Comparison of ENCODE assay signal across 17 cellular contexts in genomic region chr20:24995741-24996448, GRCh38. TPM values are rescaled to one million over a fixed set of nuclear protein-coding genes. Genes with fewer than 3 reads are reported as not detected.
A peak's percentile ranks its signal among the peaks of the same experiment; 100 is the strongest.
DNase-seq lines count a peak whose midpoint lies in the region; ATAC-seq and TF ChIP-seq lines count a peak whose summit lies in the region.
"Had no signal": no experiment of that assay in that cellular context is flagged by ENCODE, and none has a peak within 500 bp of the region (broad histone marks: within the 10 kb centered on the region; RNA-seq: fewer than 3 reads in every experiment).

No MANE protein-coding gene starts in this region.

- ATAC-seq in heart right ventricle (peak in 2 of 8 donors; percentile 17 to 29), Right ventricle myocardium superior (ENCODE audit: poor library complexity) (no peak), WTC11 (no peak), right cardiac atrium (no peak)
- ATAC-seq: activated T-cell treated with anti-CD3 and anti-CD28 coated beads, Interleukin-2, amount 50 U/mL, for 72 hours; GM23338; stimulated activated effector memory CD8-positive, alpha-beta T cell treated with anti-CD3 and anti-CD28 coated beads, Interleukin-12 subunit alpha, Interleukin-12 subunit beta, amount 100 ng/mL, for 72 hours had no signal

- no peak for TF ChIP-seq CTCF in heart right ventricle (IDR thresholded peaks at IDR 0.05)
- TF ChIP-seq CTCF in WTC11 (IDR thresholded peaks at IDR 0.05) = no peak
- TF ChIP-seq CTCF in esophagus muscularis mucosa (IDR thresholded peaks at IDR 0.05) = no peak
- TF ChIP-seq CTCF in MM.1S (IDR thresholded peaks at IDR 0.05; ENCODE audit: low read length) = no peak

- H3K4me3 ChIP-seq in heart right ventricle (no peak overlapping the region), right cardiac atrium (ENCODE audit: low read length) (no peak overlapping the region), esophagus muscularis mucosa (no peak overlapping the region), MM.1S (ENCODE audit: low read length) (no peak overlapping the region)
- H3K4me3 ChIP-seq: GM23338, SJSA1 had no signal

- peaks cover 16% of the 10 kb centered on the region for H3K79me2 ChIP-seq in MM.1S (ENCODE audit: low read length)

- H3K4me1 ChIP-seq in heart right ventricle (peaks cover 12 to 94% (median 70%) of the 10 kb centered on the region in 9 donors), right cardiac atrium (ENCODE audit: control insufficient read depth, insufficient read depth, low read length) (peaks cover 10% of the 10 kb centered on the region), esophagus muscularis mucosa (peaks cover 54 to 75% (median 67%) of the 10 kb centered on the region in 4 donors), MM.1S (ENCODE audit: low read length) (peaks cover 25% of the 10 kb centered on the region)

- H3K27me3 ChIP-seq in heart right ventricle (no peaks in the 10 kb centered on the region), right cardiac atrium (ENCODE audit: control insufficient read depth, insufficient read depth) (no peaks in the 10 kb centered on the region), esophagus muscularis mucosa (no peaks in the 10 kb centered on the region), MM.1S (replicated peaks; ENCODE audit: insufficient read depth, low read length) (no peaks in the 10 kb centered on the region)
- H3K27me3 ChIP-seq: SJSA1 had no signal

- no peak for TF ChIP-seq EP300 in esophagus muscularis mucosa (IDR thresholded peaks at IDR 0.05)

- 71% methylated on average over 9 of the region's 9 CpGs for WGBS in heart right ventricle, 2 donors
- 75% methylated on average over 9 of the region's 9 CpGs for WGBS in right cardiac atrium
- WGBS in esophagus muscularis mucosa = 69% methylated on average over 9 of the region's 9 CpGs

- no peaks in the 10 kb centered on the region for H3F3A ChIP-seq in MM.1S (ENCODE audit: insufficient read depth, low read length)

- no peak overlapping the region for H3K4me2 ChIP-seq in MM.1S (ENCODE audit: low read depth, low read length)
- H3K4me2 ChIP-seq: GM23338 had no signal

- H3K36me3 Mint-ChIP-seq in WTC11 = no peaks in the 10 kb centered on the region

- intact Hi-C loops in heart right ventricle (cut with DNase I) = loop anchor here (1.0 to 10.0 kb wide), 16 partner anchors 65 to 401 kb away; partner anchors contain the start of genes PYGB (in 2 of the 10), ABHD12 (in 1 of the 10) and ENTPD6 (in 1 of the 10)
- intact Hi-C loops in Right ventricle myocardium superior (cut with DNase I) = loop anchor here (2.0 kb wide), 1 partner anchor 183 kb away; no protein-coding TSS in a partner anchor
- intact Hi-C loops in right cardiac atrium (cut with DNase I) = loop anchor here (1.0 to 10.0 kb wide), 6 partner anchors 69 to 409 kb away; partner anchors contain the start of genes ENTPD6 (in 1 of the 4) and GINS1 (in 1 of the 4)
- intact Hi-C loops in esophagus muscularis mucosa (cut with DNase I) = loop anchor here (2.0 to 10.0 kb wide), 5 partner anchors 36 to 299 kb away; partner anchors contain the start of gene PYGB

- H3K4me1 Mint-ChIP-seq in WTC11 = peaks cover 26% of the 10 kb centered on the region

- no peak overlapping the region for H3K9ac ChIP-seq in MM.1S (ENCODE audit: low read length)

- POLR2A ChIA-PET in WTC11 (lab: Charles Lee) = no interaction called here

- H3K27ac ChIP-seq in heart right ventricle (peak overlapping the region in 7 of 10 donors; percentile 14 to 96 (median 54)), right cardiac atrium (ENCODE audit: low read length) (peak overlapping the region; percentile 53), esophagus muscularis mucosa (replicated peaks in 1 of 4) (peak overlapping the region in 1 of 4 donors; percentile 20), MM.1S (ENCODE audit: low read length) (no peak overlapping the region)
- H3K27ac ChIP-seq: brain microvascular endothelial cell, epithelial cell of prostate, SJSA1, WERI-Rb-1 had no signal

- DNase-seq in heart right ventricle = no peak
- DNase-seq in Right ventricle myocardium superior = no peak
- no peak for DNase-seq in WTC11 (ENCODE audit: low spot score)
- DNase-seq in right cardiac atrium = no peak
- no peak for DNase-seq in esophagus muscularis mucosa (ENCODE audit: extremely low spot score)
- DNase-seq in amniotic stem cell (lab: John Stamatoyannopoulos, UW) = no peak
- no peak for DNase-seq in NOMO-1 treated with dmso at 0.1 percent for 144 hours (lab: John Stamatoyannopoulos, UW; ENCODE audit: unreplicated experiment)
- DNase-seq in MM.1S = no peak
- DNase-seq: activated T-cell treated with anti-CD3 and anti-CD28 coated beads, Interleukin-2, amount 50 U/mL, for 72 hours; brain microvascular endothelial cell; NCI-H1048; stimulated activated CD4-positive, alpha-beta T cell treated with anti-CD3 and anti-CD28 coated beads, Interleukin-2, amount 100 ng/mL, for 24 hours; WERI-Rb-1 had no signal

- H2AFZ ChIP-seq in MM.1S (ENCODE audit: low read length) = no peak overlapping the region

- TF ChIP-seq POLR2A in esophagus muscularis mucosa (IDR thresholded peaks at IDR 0.05; ENCODE audit: low read depth) = no peak

- no peaks in the 10 kb centered on the region for H4K20me1 ChIP-seq in MM.1S (ENCODE audit: insufficient read depth, low read length)

- H3K9me3 ChIP-seq in heart right ventricle (no peaks in the 10 kb centered on the region), right cardiac atrium (ENCODE audit: control insufficient read depth, low read length) (no peaks in the 10 kb centered on the region), esophagus muscularis mucosa (no peaks in the 10 kb centered on the region), MM.1S (replicated peaks; ENCODE audit: insufficient read depth, low read length) (no peaks in the 10 kb centered on the region)
- H3K9me3 ChIP-seq: SJSA1 had no signal

- H3K36me3 ChIP-seq in heart right ventricle (no peaks in the 10 kb centered on the region), esophagus muscularis mucosa (no peaks in the 10 kb centered on the region), MM.1S (replicated peaks; ENCODE audit: insufficient read depth, low read length) (no peaks in the 10 kb centered on the region)
- H3K36me3 ChIP-seq: brain microvascular endothelial cell, SJSA1, WERI-Rb-1 had no signal

- H3K9me3 Mint-ChIP-seq in WTC11 = no peaks in the 10 kb centered on the region
- H3K9me3 Mint-ChIP-seq: activated T-cell treated with anti-CD3 and anti-CD28 coated beads, Interleukin-2, amount 50 U/mL, for 72 hours; GM23338; stimulated activated effector memory CD8-positive, alpha-beta T cell treated with anti-CD3 and anti-CD28 coated beads, Interleukin-12 subunit alpha, Interleukin-12 subunit beta, amount 100 ng/mL, for 72 hours had no signal

- no peaks in the 10 kb centered on the region; the same call in none of the 2 replicates for H3K27me3 Mint-ChIP-seq in WTC11 (ENCODE audit: low read depth)

- no peak overlapping the region for H3K27ac Mint-ChIP-seq in WTC11
- H3K27ac Mint-ChIP-seq: activated T-cell treated with anti-CD3 and anti-CD28 coated beads, Interleukin-2, amount 50 U/mL, for 72 hours; GM23338 had no signal

- CTCF ChIA-PET in WTC11 (lab: Charles Lee) = interaction anchor here (0.7 to 3.3 kb wide), 7 partner anchors 21 to 183 kb away, joined by 3 to 26 read pairs (median 4); no protein-coding TSS in a partner anchor

- H3K9me2 ChIP-seq in MM.1S (replicated peaks; ENCODE audit: insufficient read depth, low read length) = no peaks in the 10 kb centered on the region

- H3K4me3 Mint-ChIP-seq in WTC11 = no peak overlapping the region
- H3K4me3 Mint-ChIP-seq: activated T-cell treated with anti-CD3 and anti-CD28 coated beads, Interleukin-2, amount 50 U/mL, for 72 hours; GM23338; stimulated activated effector memory CD8-positive, alpha-beta T cell treated with anti-CD3 and anti-CD28 coated beads, Interleukin-12 subunit alpha, Interleukin-12 subunit beta, amount 100 ng/mL, for 72 hours had no signal

TF ChIP-seq in WTC11, 78 proteins besides CTCF, POLR2A, EP300 and RAD21:
- TF ChIP-seq ZNF423 (CRISPR knock-in tag; IDR thresholded peaks at IDR 0.05) (peak; percentile 88), MXD4 (CRISPR knock-in tag; IDR thresholded peaks at IDR 0.05; ENCODE audit: borderline replicate concordance) (no peak)

RNA-seq across cellular contexts. Expression of gene APMAP, which starts 3.3 kb away (rescaled TPM):
- total RNA-seq in heart right ventricle (10 to 100 TPM; 22.5 to 44.6 (median 33.1) TPM), Right ventricle myocardium superior (23.2 TPM), WTC11 (2021) (55.3 to 64.4 TPM (median 62.1 TPM) in 3 replicates), right cardiac atrium (10 to 100 TPM; 32.8 to 35.1 (median 34.8) TPM), esophagus muscularis mucosa (10 to 100 TPM; 21.6 to 35.6 (median 32.5) TPM)
- polyA plus RNA-seq in heart right ventricle (10 to 100 TPM; 15.3 to 48.5 TPM), right cardiac atrium (28.0 TPM)

RNA-seq across cellular contexts. Expression of gene CST7, which starts 46.8 kb away (rescaled TPM):
- total RNA-seq in heart right ventricle = 1 to 10 TPM in 4 of 10 donors, under 1 TPM in 4, not detected in 2; 0.28 to 10.0 (median 1.0) TPM
- polyA plus RNA-seq in heart right ventricle = 1 to 10 TPM; 1.2 to 1.5 TPM
- total RNA-seq in Right ventricle myocardium superior = 0.48 TPM
- not detected in 3 replicates for total RNA-seq in WTC11 (2021)
- total RNA-seq in right cardiac atrium = 1 to 10 TPM in 2 of 4 donors, under 1 TPM in 2; 0.45 to 1.5 (median 0.90) TPM
- 1.1 TPM for polyA plus RNA-seq in right cardiac atrium
- total RNA-seq in esophagus muscularis mucosa = 10 to 100 TPM in 1 of 4 donors, 1 to 10 TPM in 2, not detected in 1; 1.2 to 13.8 (median 1.5) TPM
- total RNA-seq: GM23338, SJSA1 had no signal
- polyA plus RNA-seq: GM23338 had no signal
